ENCODE assay signal across 13 cellular contexts in genomic region chr7:97868788-97869187, GRCh38.
"Had no signal": no experiment of that assay in that cellular context is flagged by ENCODE, and none has a peak within 500 bp of the region (broad histone marks: within the 10 kb centered on the region; RNA-seq: fewer than 3 reads in every experiment).

No MANE protein-coding gene starts in this region.

- H3K27ac Mint-ChIP-seq: activated naive CD4-positive, alpha-beta T cell treated with anti-CD3 and anti-CD28 coated beads for 36 hours; stimulated activated effector memory CD8-positive, alpha-beta T cell treated with anti-CD3 and anti-CD28 coated beads, Interleukin-12 subunit alpha, Interleukin-12 subunit beta, amount 100 ng/mL, for 72 hours had no signal

- ATAC-seq: heart left ventricle; left colon; stimulated activated effector memory CD8-positive, alpha-beta T cell treated with anti-CD3 and anti-CD28 coated beads, Interleukin-12 subunit alpha, Interleukin-12 subunit beta, amount 100 ng/mL, for 72 hours had no signal

- H3K36me3 ChIP-seq: right atrium auricular region had no signal

- DNase-seq: activated CD4-positive, alpha-beta T cell treated with anti-CD3 and anti-CD28 coated beads for 48 hours; activated naive CD4-positive, alpha-beta T cell treated with anti-CD3 and anti-CD28 coated beads for 36 hours; foreskin melanocyte; heart left ventricle; left colon; midbrain; posterior cingulate gyrus; tibial artery had no signal

- H3K27me3 ChIP-seq: heart left ventricle, right atrium auricular region, tibial artery, vagina had no signal

- H3K9me3 ChIP-seq: heart left ventricle, right atrium auricular region, tibial artery, vagina had no signal

- H3K9me3 Mint-ChIP-seq: activated naive CD4-positive, alpha-beta T cell treated with anti-CD3 and anti-CD28 coated beads for 36 hours; central memory CD8-positive, alpha-beta T cell; stimulated activated effector memory CD8-positive, alpha-beta T cell treated with anti-CD3 and anti-CD28 coated beads, Interleukin-12 subunit alpha, Interleukin-12 subunit beta, amount 100 ng/mL, for 72 hours had no signal

- H3K27ac ChIP-seq: heart left ventricle, right atrium auricular region, tibial artery, vagina had no signal

- H3K27me3 Mint-ChIP-seq: central memory CD8-positive, alpha-beta T cell had no signal

- H3K4me3 ChIP-seq: heart left ventricle, lung, right atrium auricular region, tibial artery, vagina had no signal

- H3K4me3 Mint-ChIP-seq: activated naive CD4-positive, alpha-beta T cell treated with anti-CD3 and anti-CD28 coated beads for 36 hours; central memory CD8-positive, alpha-beta T cell; stimulated activated effector memory CD8-positive, alpha-beta T cell treated with anti-CD3 and anti-CD28 coated beads, Interleukin-12 subunit alpha, Interleukin-12 subunit beta, amount 100 ng/mL, for 72 hours had no signal
